8 cellular contexts compared by ENCODE assay signal in the genomic region with DNA sequence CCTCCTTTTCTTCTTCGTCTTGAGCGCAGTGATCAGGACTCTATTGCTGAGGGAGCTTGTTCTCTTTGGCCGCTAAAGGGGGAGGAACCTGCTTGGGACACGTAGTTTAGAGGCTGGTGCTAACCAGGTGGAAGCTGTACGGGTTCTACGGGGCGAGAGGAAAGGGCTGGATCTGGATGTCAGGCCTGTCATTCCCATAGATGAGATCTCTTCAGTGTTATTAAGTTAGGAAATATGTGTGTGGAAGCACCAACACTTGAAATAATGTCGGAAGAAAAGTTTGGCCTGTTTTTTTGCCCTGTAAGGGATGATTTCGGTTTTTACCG. TPM values are rescaled to one million over a fixed set of nuclear protein-coding genes. Genes with fewer than 3 reads are reported as not detected.
DNase-seq lines count a peak whose midpoint lies in the region; ATAC-seq, FAIRE-seq and TF ChIP-seq lines count a peak whose summit lies in the region.

No MANE protein-coding gene starts in this region.

- H2AFZ ChIP-seq in H1 (ENCODE audit: low read length) = no peak overlapping the region; the same call in 1 of the 2 replicates

- FAIRE-seq in H1 (lab: Jason Lieb, UNC) = no peak

- in situ Hi-C loops in transverse colon (cut with MboI; ENCODE audit: low pct_ligation_motif_present in 1 of 4, low pct_unique_long_range_greater_than_20kb in 1 of 4, low sequenced_read_pairs in 3 of 4) = no loop called here

- H3K4me1 ChIP-seq in H1 (replicated peaks in 1 of 4; ENCODE audit: control insufficient read depth in 3 of 4, insufficient read depth in 4 of 4, low read length in 3 of 4) (peaks cover 0 to 5% (median 2%) of the 10 kb centered on the region in 4 experiments; a peak in 1 of 7 replicates), transverse colon (peaks cover 20 to 36% (median 22%) of the 10 kb centered on the region in 4 donors)

- H3K4me1 Mint-ChIP-seq in T-helper 17 cell = peaks cover 46% of the 10 kb centered on the region

- no peak for TF ChIP-seq RAD21 in H1 (IDR thresholded peaks at IDR 0.05 in 1 of 2, conservative IDR thresholded peaks at IDR 0.05 in 1 of 2; ENCODE audit: low read depth in 2 of 2, low read length in 2 of 2)

- H3K9me3 ChIP-seq in T-helper 17 cell (ENCODE audit: control insufficient read depth, low read length, poor library complexity, severe bottlenecking) = no peaks in the 10 kb centered on the region
- H3K9me3 ChIP-seq in H1 (ENCODE audit: insufficient read depth in 2 of 2, low read depth in 1 of 2, low read length in 1 of 2) = no peaks in the 10 kb centered on the region
- no peaks in the 10 kb centered on the region for H3K9me3 ChIP-seq in transverse colon

- no peaks in the 10 kb centered on the region for H3K27me3 ChIP-seq in H1 (replicated peaks in 1 of 4; ENCODE audit: control insufficient read depth in 3 of 4, extremely low read depth in 1 of 4, insufficient read depth in 3 of 4, low read length in 3 of 4)
- H3K27me3 ChIP-seq in transverse colon = no peaks in the 10 kb centered on the region

- H3K18ac ChIP-seq in H1 (ENCODE audit: extremely low read depth, low read length) = peak overlapping the region; percentile 60; the same call in 1 of the 2 replicates

- peaks cover 4 to 56% of the 10 kb centered on the region in 2 experiments; a peak in 3 of 4 replicates for H3K79me2 ChIP-seq in H1 (ENCODE audit: control insufficient read depth in 1 of 2, insufficient read depth in 2 of 2, low read length in 2 of 2)

- peaks cover 10% of the 10 kb centered on the region for H3K23me2 ChIP-seq in H1 (ENCODE audit: low read depth, low read length)

- no peak overlapping the region for H2AK5ac ChIP-seq in H1 (ENCODE audit: low read depth, low read length)

- peak overlapping the region; percentile 98; the same call in 1 of the 2 replicates for H2BK5ac ChIP-seq in H1 (ENCODE audit: low read depth, low read length)

- intact Hi-C loops in transverse colon (cut with DNase I; ENCODE audit: low total_unique reads) = no loop called here

- no peak overlapping the region for H2BK12ac ChIP-seq in H1 (ENCODE audit: low read depth, low read length)

- WGBS in H1 (ENCODE audit: extremely low coverage in 1 of 2, insufficient coverage in 1 of 2, insufficient read length in 1 of 2, insufficient replicate concordance in 2 of 2, low coverage in 1 of 2, low lambda C conversion rate in 2 of 2, missing lambda C conversion rate in 1 of 2), 2 experiments = 3% methylated on average over 10 of the region's 10 CpGs; no CpG with 5 or more reads in 1 of the 2 experiments
- 1 to 3% methylated on average over 6 to 10 of the region's 10 CpGs for WGBS in transverse colon (ENCODE audit: low coverage in 1 of 2), 2 donors

- H3K4me2 ChIP-seq in H1 (ENCODE audit: insufficient read depth in 1 of 2, low read depth in 2 of 2, low read length in 2 of 2) = peak overlapping the region; percentile 77 to 100

- TF ChIP-seq CTCF in H1 (IDR thresholded peaks at IDR 0.05; ENCODE audit: control extremely low read depth in 1 of 3, insufficient read depth in 1 of 3, low read depth in 1 of 3, low read length in 3 of 3) = no peak
- no peak for TF ChIP-seq CTCF in transverse colon (IDR thresholded peaks at IDR 0.05)

- peaks cover 1 to 14% of the 10 kb centered on the region in 2 experiments for H4K20me1 ChIP-seq in H1 (replicated peaks in 1 of 2; ENCODE audit: control insufficient read depth in 1 of 2, insufficient read depth in 2 of 2, low read length in 2 of 2)

- no peaks in the 10 kb centered on the region for H3K27me3 Mint-ChIP-seq in T-helper 17 cell

- TF ChIP-seq POLR2A in H1 (IDR thresholded peaks at IDR 0.05; ENCODE audit: control extremely low read depth in 1 of 2, low read depth in 2 of 2, low read length in 2 of 2) (no peak), transverse colon (IDR thresholded peaks at IDR 0.05) (no peak)

- H3K9ac ChIP-seq in H1 (replicated peaks in 1 of 4; ENCODE audit: extremely low read depth in 1 of 4, low read depth in 3 of 4, low read length in 3 of 4) = peak overlapping the region; percentile 78 to 97 (median 92)

- no peak overlapping the region for H3K56ac ChIP-seq in H1 (replicated peaks; ENCODE audit: insufficient read length, low read depth, low read length)

- POLR2A ChIA-PET in H1 (lab: Charles Lee; ENCODE audit: partially characterized antibody) = interaction anchor here (0.7 to 3.4 kb wide), 11 partner anchors 9 to 514 kb away, joined by 3 to 37 read pairs (median 4); partner anchors contain the start of genes PAICS and PPAT

- peak overlapping the region; percentile 100 for H3K27ac Mint-ChIP-seq in T-helper 17 cell

- H4K91ac ChIP-seq in H1 (replicated peaks; ENCODE audit: insufficient read length, low read length) = no peak overlapping the region

- no peak overlapping the region for H3K14ac ChIP-seq in H1 (ENCODE audit: insufficient read length)

- peak overlapping the region; percentile 54 for H4K5ac ChIP-seq in H1 (ENCODE audit: insufficient read length, low read depth, low read length)

- no peak overlapping the region for H3K23ac ChIP-seq in H1 (ENCODE audit: insufficient read length)

- peaks cover 5% of the 10 kb centered on the region for H3K79me1 ChIP-seq in H1 (ENCODE audit: low read depth, low read length)

- H3K4me3 ChIP-seq in H1 (ENCODE audit: extremely low read depth in 1 of 4, insufficient read depth in 2 of 4, low read depth in 3 of 4, low read length in 4 of 4) (peak overlapping the region; percentile 88 to 99 (median 96)), transverse colon (peak overlapping the region; percentile 77 to 99 (median 96))

- TF ChIP-seq EP300 in H1 (IDR thresholded peaks at IDR 0.05; ENCODE audit: borderline replicate concordance in 1 of 2, low read depth in 2 of 2, low read length in 2 of 2) = no peak
- no peak for TF ChIP-seq EP300 in transverse colon (IDR thresholded peaks at IDR 0.05; ENCODE audit: low read depth)

- no peak overlapping the region for H3K4ac ChIP-seq in H1 (replicated peaks; ENCODE audit: insufficient read length, low read depth, low read length)

- H3K36me3 ChIP-seq in H1 (ENCODE audit: control insufficient read depth in 2 of 4, insufficient read depth in 4 of 4, low read length in 3 of 4) = peaks cover 0 to 34% (median 12%) of the 10 kb centered on the region in 4 experiments; a peak in 7 of 8 replicates
- peaks cover 0 to 25% (median 6%) of the 10 kb centered on the region in 4 donors for H3K36me3 ChIP-seq in transverse colon

- H2BK120ac ChIP-seq in H1 (replicated peaks; ENCODE audit: low read depth, low read length) = no peak overlapping the region

- H3K27ac ChIP-seq in H1 (ENCODE audit: low read depth, low read length) (peak overlapping the region; percentile 84), transverse colon (peak overlapping the region; percentile 91 to 96 (median 92))

- H3K4me3 Mint-ChIP-seq in T-helper 17 cell = peak overlapping the region; percentile 99

- H3K36me3 Mint-ChIP-seq in T-helper 17 cell (ENCODE audit: low read depth) = peaks cover 6% of the 10 kb centered on the region

- CTCF ChIA-PET in H1 (lab: Charles Lee; ENCODE audit: partially characterized antibody) = interaction anchor here (0.6 to 1.3 kb wide), 2 partner anchors 41 to 370 kb away, joined by 3 to 4 read pairs; no protein-coding TSS in a partner anchor

- no peak overlapping the region for H4K8ac ChIP-seq in H1 (ENCODE audit: extremely low read depth, insufficient read depth, low read length)

- ATAC-seq in GM21367 (IDR thresholded peaks at IDR 0.05; ENCODE audit: unreplicated experiment) (peak; percentile 54), HG03565 (IDR thresholded peaks at IDR 0.05; ENCODE audit: unreplicated experiment) (peak; percentile 26), T-helper 17 cell (peak; percentile 46)

- H2BK15ac ChIP-seq in H1 (ENCODE audit: low read length) = no peak overlapping the region

- DNase-seq in NCI-H1417 (lab: John Stamatoyannopoulos, UW) (peak in 2 of 3 experiments; percentile 64 to 83), NCI-H1417 treated with DMSO at 0.1 percent for 48 hours (lab: John Stamatoyannopoulos, UW) (no peak), T-helper 17 cell (no peak), H1 (ENCODE audit: low read depth in 1 of 2, low spot score in 2 of 2) (no peak), midbrain (lab: John Stamatoyannopoulos, UW) (peak; percentile 48), transverse colon (peak; percentile 50)

- H2BK20ac ChIP-seq in H1 (ENCODE audit: low read length) = no peak overlapping the region

RNA-seq across cellular contexts. Expression of gene SRP72, which starts 0.6 kb away (rescaled TPM):
- total RNA-seq in T-helper 17 cell (100 to 1,000 TPM; 110 to 133 TPM), transverse colon (10 to 100 TPM; 13.1 to 48.7 (median 33.7) TPM)
- 139 and 144 TPM in 2 replicates for total RNA-seq in H1 (2021; fragmentation: NEBNext Ultra II Directional; extraction: Animal tissue kit (Norgen Biotek cat#: 25700))
- 24.4 and 37.7 TPM in 2 replicates for polyA plus RNA-seq in H1 (2011; rRNA removed)
- polyA plus RNA-seq in H1 (2011; cell fraction: cytosol; rRNA removed) = 53.7 TPM
- 57.6 TPM for polyA plus RNA-seq in H1 (2011; cell fraction: nucleus; rRNA removed)
- polyA plus RNA-seq in H1 (2012, experiment 1 of 2) = 91.0 to 130 TPM (median 95.4 TPM) in 4 replicates
- polyA plus RNA-seq in H1 (2012, experiment 2 of 2) = 6.4 TPM
- 219 TPM for polyA plus RNA-seq in H1 (2013, experiment 1 of 2)
- polyA plus RNA-seq in H1 (2013, experiment 2 of 2) = 212 TPM
- 157 and 257 TPM in 2 replicates for polyA minus RNA-seq in H1 (2011; rRNA and poly(A)+ RNA removed)
- polyA minus RNA-seq in H1 (2011; cell fraction: cytosol; rRNA and poly(A)+ RNA removed) = 106 TPM
- polyA minus RNA-seq in H1 (2011; cell fraction: nucleus; rRNA and poly(A)+ RNA removed) = 109 TPM

RNA-seq across cellular contexts. Expression of gene PAICS, which starts 32.0 kb away (rescaled TPM):
- 10 to 100 TPM; 27.1 to 29.8 TPM for total RNA-seq in T-helper 17 cell
- total RNA-seq in H1 (2021; fragmentation: NEBNext Ultra II Directional; extraction: Animal tissue kit (Norgen Biotek cat#: 25700)) = 487 and 512 TPM in 2 replicates
- 267 and 456 TPM in 2 replicates for polyA plus RNA-seq in H1 (2011; rRNA removed)
- polyA plus RNA-seq in H1 (2011; cell fraction: cytosol; rRNA removed) = 348 TPM
- polyA plus RNA-seq in H1 (2011; cell fraction: nucleus; rRNA removed) = 152 TPM
- polyA plus RNA-seq in H1 (2012, experiment 1 of 2) = 291 to 529 TPM (median 333 TPM) in 4 replicates
- polyA plus RNA-seq in H1 (2012, experiment 2 of 2) = 47.0 TPM
- 307 TPM for polyA plus RNA-seq in H1 (2013, experiment 1 of 2)
- 308 TPM for polyA plus RNA-seq in H1 (2013, experiment 2 of 2)
- polyA minus RNA-seq in H1 (2011; rRNA and poly(A)+ RNA removed) = 219 and 256 TPM in 2 replicates
- 110 TPM for polyA minus RNA-seq in H1 (2011; cell fraction: cytosol; rRNA and poly(A)+ RNA removed)
- polyA minus RNA-seq in H1 (2011; cell fraction: nucleus; rRNA and poly(A)+ RNA removed) = 170 TPM
- total RNA-seq in transverse colon = 10 to 100 TPM; 11.6 to 60.1 (median 22.9) TPM

RNA-seq across cellular contexts. Expression of gene PPAT, which starts 32.6 kb away (rescaled TPM):
- total RNA-seq in T-helper 17 cell (1 to 10 TPM; 9.5 to 9.6 TPM), transverse colon (10 to 100 TPM in 1 of 4 donors, 1 to 10 TPM in 2, under 1 TPM in 1; 0.75 to 12.1 (median 4.5) TPM)
- 98.4 and 104 TPM in 2 replicates for total RNA-seq in H1 (2021; fragmentation: NEBNext Ultra II Directional; extraction: Animal tissue kit (Norgen Biotek cat#: 25700))
- 15.6 and 24.5 TPM in 2 replicates for polyA plus RNA-seq in H1 (2011; rRNA removed)
- polyA plus RNA-seq in H1 (2011; cell fraction: cytosol; rRNA removed) = 30.2 TPM
- 17.9 TPM for polyA plus RNA-seq in H1 (2011; cell fraction: nucleus; rRNA removed)
- polyA plus RNA-seq in H1 (2012, experiment 1 of 2) = 40.1 to 85.5 TPM (median 49.6 TPM) in 4 replicates
- 4.1 TPM for polyA plus RNA-seq in H1 (2012, experiment 2 of 2)
- polyA plus RNA-seq in H1 (2013, experiment 1 of 2) = 44.6 TPM
- polyA plus RNA-seq in H1 (2013, experiment 2 of 2) = 43.8 TPM
- 36.1 and 42.1 TPM in 2 replicates for polyA minus RNA-seq in H1 (2011; rRNA and poly(A)+ RNA removed)
- polyA minus RNA-seq in H1 (2011; cell fraction: cytosol; rRNA and poly(A)+ RNA removed) = 39.9 TPM
- polyA minus RNA-seq in H1 (2011; cell fraction: nucleus; rRNA and poly(A)+ RNA removed) = 36.2 TPM

RNA-seq across cellular contexts. Expression of gene ARL9, which starts 37.5 kb away (rescaled TPM):
- not detected for total RNA-seq in T-helper 17 cell
- total RNA-seq in H1 (2021; fragmentation: NEBNext Ultra II Directional; extraction: Animal tissue kit (Norgen Biotek cat#: 25700)) = 0.31 and 0.76 TPM in 2 replicates
- polyA plus RNA-seq in H1 (2011; rRNA removed) = 0.31 and 0.60 TPM in 2 replicates
- 0.32 TPM for polyA plus RNA-seq in H1 (2011; cell fraction: cytosol; rRNA removed)
- polyA plus RNA-seq in H1 (2011; cell fraction: nucleus; rRNA removed) = 0.26 TPM
- polyA plus RNA-seq in H1 (2012, experiment 1 of 2) = 0.60 to 0.78 TPM (median 0.70 TPM) in 3 of 4 replicates, not detected in the other
- 0.12 TPM for polyA plus RNA-seq in H1 (2012, experiment 2 of 2)
- polyA plus RNA-seq in H1 (2013, experiment 1 of 2) = 0.55 TPM
- 0.40 TPM for polyA plus RNA-seq in H1 (2013, experiment 2 of 2)
- 0.51 TPM in 1 of 2 replicates, not detected in the other for polyA minus RNA-seq in H1 (2011; rRNA and poly(A)+ RNA removed)
- not detected for polyA minus RNA-seq in H1 (2011; cell fraction: cytosol; rRNA and poly(A)+ RNA removed)
- not detected for polyA minus RNA-seq in H1 (2011; cell fraction: nucleus; rRNA and poly(A)+ RNA removed)
- total RNA-seq in transverse colon = not detected

Comparison
In these comparisons a context has a peak if more than half of its experiments do, and no peak if none do; other contexts are left out.
1. DNase-seq: peak in NCI-H1417 (2 of 3), midbrain (single experiment) and transverse colon (single experiment); none in NCI-H1417 treated with DMSO at 0.1 percent for 48 hours (single experiment), T-helper 17 cell (0 of 3) and H1 (0 of 2).
2. Peak in every context shown above with its lines, with median percentiles within 50 percentile points of each other: ATAC-seq.